Comparison of ENCODE assay signal across 24 cellular contexts in genomic region chr13:112053744-112054615, GRCh38. TPM values are rescaled to one million over a fixed set of nuclear protein-coding genes. Genes with fewer than 3 reads are reported as not detected.
A peak's percentile ranks its signal among the peaks of the same experiment; 100 is the strongest.
DNase-seq lines count a peak whose midpoint lies in the region; TF ChIP-seq lines count a peak whose summit lies in the region.
"Had no signal": no experiment of that assay in that cellular context is flagged by ENCODE, and none has a peak within 500 bp of the region (broad histone marks: within the 10 kb centered on the region; RNA-seq: fewer than 3 reads in every experiment).

No MANE protein-coding gene starts in this region.

- H3K4me1 Mint-ChIP-seq in glutamatergic neuron (ENCODE audit: low read depth, unreplicated experiment) (peaks cover 11% of the 10 kb centered on the region), neural crest cell (peaks cover 32% of the 10 kb centered on the region)
- H3K4me1 Mint-ChIP-seq: stimulated activated memory B cell treated with anti-CD40 and anti-IgM and Interleukin-4, amounts not matched to agents 10 μg/mL and 1 μg/mL and 100 μg/mL, for 72 hours had no signal

- no peak overlapping the region for H3K9ac ChIP-seq in BLaER1
- H3K9ac ChIP-seq in HUES48 (ENCODE audit: low read depth, low read length) = no peak overlapping the region

- H3K4me1 ChIP-seq in BLaER1 (peaks cover 13% of the 10 kb centered on the region), HUES48 (ENCODE audit: control insufficient read depth, insufficient read depth, low read length) (peaks cover 23% of the 10 kb centered on the region), ovary (ENCODE audit: insufficient read depth) (peaks cover 2% of the 10 kb centered on the region)

- no peak for TF ChIP-seq EP300 in ovary (IDR thresholded peaks at IDR 0.05)

- H3K36me3 Mint-ChIP-seq in glutamatergic neuron (ENCODE audit: unreplicated experiment) (peaks cover 4% of the 10 kb centered on the region), neural crest cell (ENCODE audit: low read depth) (peaks cover 4% of the 10 kb centered on the region)
- H3K36me3 Mint-ChIP-seq: activated naive CD8-positive, alpha-beta T cell; stimulated activated memory B cell treated with anti-CD40 and anti-IgM and Interleukin-4, amounts not matched to agents 10 μg/mL and 1 μg/mL and 100 μg/mL, for 72 hours had no signal

- H3K36me3 ChIP-seq in BLaER1 (no peaks in the 10 kb centered on the region), HUES48 (ENCODE audit: control insufficient read depth, insufficient read depth, low read length) (no peaks in the 10 kb centered on the region), ovary (no peaks in the 10 kb centered on the region), WERI-Rb-1 (no peaks in the 10 kb centered on the region)
- H3K36me3 ChIP-seq: thoracic aorta had no signal

- intact Hi-C loops in ovary (cut with DNase I) = no loop called here

- peaks cover 88% of the 10 kb centered on the region for H3K27me3 ChIP-seq in BLaER1
- H3K27me3 ChIP-seq in HUES48 (ENCODE audit: control insufficient read depth, insufficient read depth, low read length) = peaks cover 100% of the 10 kb centered on the region
- no peaks in the 10 kb centered on the region for H3K27me3 ChIP-seq in ovary
- peaks cover 100% of the 10 kb centered on the region for H3K27me3 ChIP-seq in WERI-Rb-1 (ENCODE audit: insufficient read depth, low read depth, severe bottlenecking)

- peaks cover 13% of the 10 kb centered on the region for H3K9me3 Mint-ChIP-seq in glutamatergic neuron (ENCODE audit: unreplicated experiment)
- no peaks in the 10 kb centered on the region for H3K9me3 Mint-ChIP-seq in neural crest cell
- H3K9me3 Mint-ChIP-seq: activated CD8-positive, alpha-beta T cell treated with anti-CD3 and anti-CD28 coated beads for 36 hours; CD4-positive, alpha-beta T cell had no signal

- H3K4me3 ChIP-seq in BLaER1 (peak overlapping the region; percentile 3; the same call in 1 of the 2 replicates), HUES48 (ENCODE audit: low read depth, low read length) (peak overlapping the region; percentile 50; the same call in 1 of the 2 replicates), ovary (no peak overlapping the region), WERI-Rb-1 (ENCODE audit: low read depth, low read length) (no peak overlapping the region)
- H3K4me3 ChIP-seq: mucosa of descending colon, thoracic aorta had no signal

- TF ChIP-seq POLR2A in ovary (IDR thresholded peaks at IDR 0.05) = no peak

- peaks cover 26% of the 10 kb centered on the region for H3K27me3 Mint-ChIP-seq in glutamatergic neuron (ENCODE audit: unreplicated experiment)
- H3K27me3 Mint-ChIP-seq in neural crest cell (ENCODE audit: low read depth) = peaks cover 87% of the 10 kb centered on the region

- H3K4me3 Mint-ChIP-seq in glutamatergic neuron (ENCODE audit: unreplicated experiment) (peak overlapping the region; percentile 68), neural crest cell (peak overlapping the region; percentile 86)
- H3K4me3 Mint-ChIP-seq: activated CD8-positive, alpha-beta T cell treated with anti-CD3 and anti-CD28 coated beads for 36 hours; activated naive CD8-positive, alpha-beta T cell; CD4-positive, alpha-beta T cell; stimulated activated memory B cell treated with anti-CD40 and anti-IgM and Interleukin-4, amounts not matched to agents 10 μg/mL and 1 μg/mL and 100 μg/mL, for 72 hours had no signal

- H3K4me2 ChIP-seq in BLaER1 = no peak overlapping the region

- TF ChIP-seq CTCF in glutamatergic neuron (IDR thresholded peaks at IDR 0.05; ENCODE audit: partially characterized antibody, unreplicated experiment) (no peak), neural crest cell (conservative IDR thresholded peaks at IDR 0.05) (no peak), ovary (IDR thresholded peaks at IDR 0.05) (no peak), WERI-Rb-1 (IDR thresholded peaks at IDR 0.05; ENCODE audit: low read depth, low read length) (no peak)

- WGBS in ovary, 3 donors = 1 to 2% (median 1%) methylated on average over 48 to 63 of the region's 63 CpGs

- peaks cover 59% of the 10 kb centered on the region for H4K20me1 ChIP-seq in BLaER1

- H3K9me3 ChIP-seq in BLaER1 (peaks cover 29% of the 10 kb centered on the region), HUES48 (ENCODE audit: control insufficient read depth, insufficient read depth, low read length) (no peaks in the 10 kb centered on the region), ovary (no peaks in the 10 kb centered on the region), WERI-Rb-1 (ENCODE audit: severe bottlenecking) (peaks cover 53% of the 10 kb centered on the region)
- H3K9me3 ChIP-seq: mucosa of descending colon, thoracic aorta had no signal

- DNase-seq in glutamatergic neuron (no peak), neural crest cell (ENCODE audit: low read depth, low spot score) (no peak), germinal center (ENCODE audit: low spot score) (no peak), NOMO-1 treated with DMSO at 0.1 percent for 48 hours (lab: John Stamatoyannopoulos, UW; ENCODE audit: unreplicated experiment) (no peak), ovary (no peak), WERI-Rb-1 (no peak)
- DNase-seq: activated CD8-positive, alpha-beta T cell treated with anti-CD3 and anti-CD28 coated beads for 36 hours; activated T-cell treated with anti-CD3 and anti-CD28 coated beads, Interleukin-2, amount 50 U/mL, for 48 hours; CD4-positive, alpha-beta T cell; DMS53; hippocampal formation; KBM-7; left cardiac atrium; mucosa of descending colon; NCI-H1694; NCI-H446; nucleus accumbens had no signal

- no peak overlapping the region for H3K27ac Mint-ChIP-seq in glutamatergic neuron (ENCODE audit: unreplicated experiment)
- no peak overlapping the region for H3K27ac Mint-ChIP-seq in neural crest cell (ENCODE audit: unreplicated experiment)
- H3K27ac Mint-ChIP-seq: activated CD8-positive, alpha-beta T cell treated with anti-CD3 and anti-CD28 coated beads for 36 hours; CD4-positive, alpha-beta T cell; stimulated activated memory B cell treated with anti-CD40 and anti-IgM and Interleukin-4, amounts not matched to agents 10 μg/mL and 1 μg/mL and 100 μg/mL, for 72 hours had no signal

- H3K27ac ChIP-seq in BLaER1 = no peak overlapping the region
- no peak overlapping the region for H3K27ac ChIP-seq in HUES48 (ENCODE audit: low read depth, low read length)
- no peak overlapping the region for H3K27ac ChIP-seq in ovary
- no peak overlapping the region for H3K27ac ChIP-seq in WERI-Rb-1
- H3K27ac ChIP-seq: thoracic aorta had no signal

RNA-seq across cellular contexts. Expression of gene SOX1, which starts 13.0 kb away (rescaled TPM):
- total RNA-seq in glutamatergic neuron (ENCODE audit: unreplicated experiment) (0.76 TPM), neural crest cell (41.2 and 41.4 TPM in 2 replicates), ovary (not detected)
- polyA plus RNA-seq in ovary = not detected
- total RNA-seq: activated CD8-positive, alpha-beta T cell treated with anti-CD3 and anti-CD28 coated beads for 36 hours; CD4-positive, alpha-beta T cell; left cardiac atrium; Right ventricle myocardium inferior; sciatic nerve; thoracic aorta had no signal

Comparison
In these comparisons a context has a peak if more than half of its experiments do, and no peak if none do; other contexts are left out.
1. H3K4me3 ChIP-seq: peak in BLaER1 (single experiment) and HUES48 (single experiment); none in ovary (single experiment) and WERI-Rb-1 (single experiment).
2. RNA of gene SOX1, which starts 13.0 kb away (total RNA-seq): 41.2 to 41.4 TPM in neural crest cell; 0.76 TPM in glutamatergic neuron (single experiment) and not detected in ovary; every median in the first group is over 10 times any median in the second.